In the genomic region with DNA sequence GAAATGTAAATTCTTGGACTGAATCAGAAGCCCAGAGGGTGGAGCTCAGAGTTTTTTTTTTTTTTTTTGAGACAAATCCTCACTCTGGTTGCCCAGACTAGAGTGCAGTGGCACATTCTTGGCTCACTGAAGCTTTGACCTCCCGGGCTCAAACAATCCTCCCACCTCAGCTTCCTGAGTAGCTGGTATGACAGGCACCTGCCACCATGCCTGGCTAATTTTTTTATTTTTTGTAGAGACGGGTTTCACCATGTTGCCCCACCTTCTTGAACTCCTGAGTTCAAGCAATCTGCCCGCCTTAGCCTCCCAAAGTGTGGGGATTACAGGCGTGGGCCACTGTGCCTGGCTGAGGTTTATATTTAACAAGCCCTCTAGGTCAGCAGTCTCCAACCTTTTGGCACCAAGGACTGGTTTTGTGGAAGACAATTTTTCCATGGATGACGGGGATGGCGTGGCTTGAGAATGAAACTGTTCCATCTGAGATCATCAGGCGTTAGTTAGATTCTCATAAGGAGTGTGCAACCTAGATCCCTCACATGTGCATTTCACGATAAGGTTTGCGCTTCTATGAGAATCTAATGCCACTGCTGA, we compare ENCODE assay signal across 21 cellular contexts.
DNase-seq lines count a peak whose midpoint lies in the region; ATAC-seq, FAIRE-seq and TF ChIP-seq lines count a peak whose summit lies in the region.
"Had no signal": no experiment of that assay in that cellular context is flagged by ENCODE, and none has a peak within 500 bp of the region (broad histone marks: within the 10 kb centered on the region; RNA-seq: fewer than 3 reads in every experiment).

No MANE protein-coding gene starts in this region.

- in situ Hi-C loops in HepG2 (cut with HindIII; ENCODE audit: extremely low pct_ligation_motif_present, low pct_unique_long_range_greater_than_20kb), result loop anchor here (10.0 kb wide), 1 partner anchor 119 kb away; no protein-coding TSS in a partner anchor

- no peak for FAIRE-seq in HepG2 (lab: Jason Lieb, UNC)
- FAIRE-seq: endometrium, GM12891 had no signal

- H3K27ac ChIP-seq in liver (ENCODE audit: low read depth in 1 of 2, low read length in 2 of 2) (peak overlapping the region in 1 of 2 donors; percentile 27), HepG2 (ENCODE audit: extremely low read length, insufficient read depth, low read length) (no peak overlapping the region)
- H3K27ac ChIP-seq: upper lobe of left lung had no signal

- DNase-seq in HepG2 (ENCODE audit: low spot score) (no peak), astrocyte of the hippocampus (ENCODE audit: low read depth, low spot score) (peak; percentile 78), left lobe of liver (ENCODE audit: low spot score) (peak; percentile 62), COLO668 (lab: John Stamatoyannopoulos, UW; ENCODE audit: unreplicated experiment) (no peak)
- DNase-seq in activated CD4-positive, alpha-beta T cell treated with anti-CD3 and anti-CD28 coated beads for 1 hour, result no peak
- no peak for DNase-seq in activated CD4-positive, alpha-beta T cell treated with anti-CD3 and anti-CD28 coated beads, Interleukin-2, amount 50 U/mL, for 4 hours
- DNase-seq: 8988T; activated CD4-positive, CD25-positive, alpha-beta regulatory T cell treated with anti-CD3 and anti-CD28 coated beads, Interleukin-2, amount 50 U/mL, for 72 hours; activated naive CD8-positive, alpha-beta T cell treated with anti-CD3 and anti-CD28 coated beads for 36 hours; caudate nucleus; CD4-positive, CD25-positive, alpha-beta regulatory T cell; DND-41; Kasumi-1; NCI-H187; NCI-H526 treated with DMSO at 0.1 percent for 48 hours; stimulated activated CD4-positive, alpha-beta T cell treated with anti-CD3 and anti-CD28 coated beads, Interleukin-2, amount 100 ng/mL, for 48 hours; upper lobe of left lung had no signal

- no peak overlapping the region for H2AFZ ChIP-seq in HepG2 (ENCODE audit: low read length)

- 60% methylated on average over 9 of the region's 9 CpGs for WGBS in liver
- 82% methylated on average over 9 of the region's 9 CpGs for WGBS in HepG2 (ENCODE audit: low lambda C conversion rate)

- H3K79me2 ChIP-seq in HepG2 (ENCODE audit: insufficient read depth, low read length), result no peaks in the 10 kb centered on the region

- intact Hi-C loops in HepG2 (cut with micrococcal nuclease; ENCODE audit: unreplicated experiment), result no loop called here

- H3K36me3 ChIP-seq in liver (ENCODE audit: control insufficient read depth in 4 of 4, insufficient read depth in 3 of 4, low read depth in 1 of 4, low read length in 3 of 4) (no peaks in the 10 kb centered on the region), HepG2 (replicated peaks in 1 of 2; ENCODE audit: control insufficient read depth in 1 of 2, insufficient read depth in 2 of 2, low read length in 2 of 2) (no peaks in the 10 kb centered on the region)
- H3K36me3 ChIP-seq: upper lobe of left lung had no signal

- no peak for TF ChIP-seq RAD21 in liver (IDR thresholded peaks at IDR 0.05)
- TF ChIP-seq RAD21 in HepG2 (CRISPR knock-in tag; IDR thresholded peaks at IDR 0.05), result no peak

- no peak for TF ChIP-seq POLR2A in HepG2 (IDR thresholded peaks at IDR 0.05; ENCODE audit: insufficient read depth in 1 of 2, low read depth in 2 of 2, low read length in 2 of 2)

- POLR2A ChIA-PET in HepG2 (lab: Yijun Ruan, JAX), result no interaction called here

- H3K4me3 ChIP-seq in liver (ENCODE audit: low read depth in 1 of 3, low read length in 3 of 3) (peak overlapping the region in 1 of 3 donors; percentile 16), HepG2 (replicated peaks in 1 of 3; ENCODE audit: insufficient read depth in 1 of 3, low read depth in 2 of 3, low read length in 3 of 3) (no peak overlapping the region)
- H3K4me3 ChIP-seq: upper lobe of left lung had no signal

- ATAC-seq in HepG2, result no peak
- peak; percentile 89 for ATAC-seq in left lobe of liver
- no peak for ATAC-seq in HG03097 (IDR thresholded peaks at IDR 0.05; ENCODE audit: low FRiP score, unreplicated experiment)

- peaks cover 2 to 12% (median 9%) of the 10 kb centered on the region in 4 donors for H3K4me1 ChIP-seq in liver (ENCODE audit: control insufficient read depth in 4 of 4, insufficient read depth in 4 of 4, low read length in 3 of 4)
- peaks cover 16% of the 10 kb centered on the region for H3K4me1 ChIP-seq in HepG2 (ENCODE audit: insufficient read depth, low read length)

- CTCF ChIA-PET in HepG2 (lab: Yijun Ruan, JAX; ENCODE audit: low intra/inter-chr PET ratio, low total read pairs), result no interaction called here

- no peak for TF ChIP-seq EP300 in HepG2 (IDR thresholded peaks at IDR 0.05; ENCODE audit: low read depth in 2 of 2, low read length in 2 of 2)
- TF ChIP-seq EP300 in HepG2 (CRISPR knock-in tag; IDR thresholded peaks at IDR 0.05; ENCODE audit: borderline replicate concordance), result no peak

- TF ChIP-seq CTCF in liver (IDR thresholded peaks at IDR 0.05; ENCODE audit: low read depth, low read length, missing input control), result no peak
- no peak for TF ChIP-seq CTCF in HepG2 (CRISPR knock-in tag; IDR thresholded peaks at IDR 0.05)

- BruUV-seq in HepG2 (replicated peaks; lab: Mats Ljungman, UMichigan), result no TSS peak

- H3K4me2 ChIP-seq in HepG2 (ENCODE audit: low read depth, low read length), result no peak overlapping the region

- H3K27me3 ChIP-seq in liver (ENCODE audit: control insufficient read depth in 4 of 4, insufficient read depth in 4 of 4, low read length in 3 of 4) (no peaks in the 10 kb centered on the region), HepG2 (ENCODE audit: control insufficient read depth in 1 of 2, insufficient read depth in 2 of 2, low read length in 2 of 2) (no peaks in the 10 kb centered on the region)
- H3K27me3 ChIP-seq: upper lobe of left lung had no signal

- H4K20me1 ChIP-seq in HepG2 (ENCODE audit: insufficient read depth, low read length), result no peaks in the 10 kb centered on the region

- no peaks in the 10 kb centered on the region for H3K9me3 ChIP-seq in liver (ENCODE audit: control insufficient read depth in 4 of 4, low read length in 3 of 4)
- no peaks in the 10 kb centered on the region for H3K9me3 ChIP-seq in HepG2 (ENCODE audit: low read length)
- H3K9me3 ChIP-seq: upper lobe of left lung had no signal

- H3K9ac ChIP-seq in liver (ENCODE audit: low read depth in 1 of 2, low read length in 2 of 2) (no peak overlapping the region), HepG2 (ENCODE audit: insufficient read depth, low read depth, low read length) (no peak overlapping the region)

TF ChIP-seq in liver, 16 proteins besides CTCF, POLR2A, EP300 and RAD21:
- TF ChIP-seq RXRA (IDR thresholded peaks at IDR 0.05), result peak in 1 of 2 donors; percentile 41
- TF ChIP-seq GABPA (IDR thresholded peaks at IDR 0.05 in 1 of 2, conservative IDR thresholded peaks at IDR 0.05 in 1 of 2), result no peak
- peak; percentile 48 to 65 for TF ChIP-seq HNF4A (conservative IDR thresholded peaks at IDR 0.05)

TF ChIP-seq in HepG2, 621 proteins besides CTCF, POLR2A, EP300 and RAD21:
- TF ChIP-seq FOXM1 (CRISPR knock-in tag; IDR thresholded peaks at IDR 0.05) (no peak), ZFP82 (CRISPR knock-in tag; IDR thresholded peaks at IDR 0.05; ENCODE audit: borderline replicate concordance) (no peak), ZNF563 (CRISPR knock-in tag; IDR thresholded peaks at IDR 0.05) (no peak), ZNF441 (CRISPR knock-in tag; IDR thresholded peaks at IDR 0.05; ENCODE audit: borderline replicate concordance) (no peak), ZNF703 (CRISPR knock-in tag; IDR thresholded peaks at IDR 0.05; ENCODE audit: borderline replicate concordance) (no peak), PCBP2 (optimal IDR thresholded peaks at IDR 0.05; ENCODE audit: low read depth, low read length, poor library complexity, severe bottlenecking) (no peak), ZNF484 (CRISPR knock-in tag; IDR thresholded peaks at IDR 0.05; ENCODE audit: borderline replicate concordance, low read depth) (no peak)
- TF ChIP-seq, protein P1, sequence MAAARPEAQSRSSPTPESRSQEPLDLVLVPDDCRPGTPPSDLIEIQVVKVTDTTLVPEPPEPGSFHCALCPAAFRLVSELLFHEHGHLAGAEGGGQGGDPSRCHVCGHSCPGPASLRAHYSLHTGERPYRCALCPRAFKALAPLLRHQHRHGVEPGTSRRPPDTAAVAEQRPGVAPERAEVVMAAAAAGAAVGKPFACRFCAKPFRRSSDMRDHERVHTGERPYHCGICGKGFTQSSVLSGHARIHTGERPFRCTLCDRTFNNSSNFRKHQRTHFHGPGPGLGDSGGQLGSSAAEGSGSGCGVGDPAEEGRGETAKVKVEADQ (CRISPR knock-in tag; IDR thresholded peaks at IDR 0.05; ENCODE audit: borderline replicate concordance), result no peak
- TF ChIP-seq, protein P2, sequence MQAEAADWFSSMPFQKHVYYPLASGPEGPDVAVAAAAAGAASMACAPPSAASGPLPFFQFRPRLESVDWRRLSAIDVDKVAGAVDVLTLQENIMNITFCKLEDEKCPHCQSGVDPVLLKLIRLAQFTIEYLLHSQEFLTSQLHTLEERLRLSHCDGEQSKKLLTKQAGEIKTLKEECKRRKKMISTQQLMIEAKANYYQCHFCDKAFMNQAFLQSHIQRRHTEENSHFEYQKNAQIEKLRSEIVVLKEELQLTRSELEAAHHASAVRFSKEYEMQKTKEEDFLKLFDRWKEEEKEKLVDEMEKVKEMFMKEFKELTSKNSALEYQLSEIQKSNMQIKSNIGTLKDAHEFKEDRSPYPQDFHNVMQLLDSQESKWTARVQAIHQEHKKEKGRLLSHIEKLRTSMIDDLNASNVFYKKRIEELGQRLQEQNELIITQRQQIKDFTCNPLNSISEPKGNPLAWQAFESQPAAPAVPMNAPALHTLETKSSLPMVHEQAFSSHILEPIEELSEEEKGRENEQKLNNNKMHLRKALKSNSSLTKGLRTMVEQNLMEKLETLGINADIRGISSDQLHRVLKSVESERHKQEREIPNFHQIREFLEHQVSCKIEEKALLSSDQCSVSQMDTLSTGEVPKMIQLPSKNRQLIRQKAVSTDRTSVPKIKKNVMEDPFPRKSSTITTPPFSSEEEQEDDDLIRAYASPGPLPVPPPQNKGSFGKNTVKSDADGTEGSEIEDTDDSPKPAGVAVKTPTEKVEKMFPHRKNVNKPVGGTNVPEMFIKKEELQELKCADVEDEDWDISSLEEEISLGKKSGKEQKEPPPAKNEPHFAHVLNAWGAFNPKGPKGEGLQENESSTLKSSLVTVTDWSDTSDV (CRISPR knock-in tag; IDR thresholded peaks at IDR 0.05), result no peak
TF ChIP-seq in HepG2: peak in this region for 0.

Comparison
In these comparisons a context has a peak if more than half of its experiments do, and no peak if none do; other contexts are left out.
1. DNase-seq: peak in astrocyte of the hippocampus (single experiment) and left lobe of liver (single experiment); none in HepG2 (single experiment), COLO668 (single experiment), activated CD4-positive, alpha-beta T cell treated with anti-CD3 and anti-CD28 coated beads for 1 hour (single experiment) and activated CD4-positive, alpha-beta T cell treated with anti-CD3 and anti-CD28 coated beads, Interleukin-2, amount 50 U/mL, for 4 hours (0 of 2).